ENCODE assay signal across 16 cellular contexts in the genomic region with DNA sequence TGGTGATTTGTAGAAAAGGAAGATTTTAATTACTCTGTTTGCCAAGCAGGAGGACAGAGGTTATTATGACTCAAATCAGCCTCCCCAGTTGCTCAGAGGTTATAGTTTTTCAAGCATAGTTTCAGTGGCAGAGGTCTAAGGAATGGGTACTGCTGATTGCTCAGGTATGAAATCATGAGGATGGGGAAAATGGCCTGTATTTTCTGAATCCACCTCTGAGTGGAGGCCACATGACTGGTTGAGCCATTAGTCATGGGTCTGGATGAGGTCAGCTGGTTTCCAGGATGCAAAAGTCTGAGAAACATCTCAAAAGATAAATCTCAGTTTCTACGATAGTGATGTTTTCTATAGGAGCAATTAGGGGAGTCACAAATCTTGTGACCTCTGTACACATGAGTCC.
DNase-seq lines count a peak whose midpoint lies in the region; ATAC-seq, FAIRE-seq and TF ChIP-seq lines count a peak whose summit lies in the region.
"Had no signal": no experiment of that assay in that cellular context is flagged by ENCODE, and none has a peak within 500 bp of the region (broad histone marks: within the 10 kb centered on the region; RNA-seq: fewer than 3 reads in every experiment).

No MANE protein-coding gene starts in this region.

- intact Hi-C loops in posterior vena cava (cut with DNase I), result no loop called here

- FAIRE-seq in bronchial epithelial cell (lab: Jason Lieb, UNC), result peak; percentile 18
- FAIRE-seq: H1 had no signal

- ATAC-seq in GM19397 (IDR thresholded peaks at IDR 0.05; ENCODE audit: unreplicated experiment), result no peak
- ATAC-seq: activated naive CD8-positive, alpha-beta T cell treated with anti-CD3 and anti-CD28 coated beads, Interleukin-2, amount 50 U/mL, for 24 hours; PC-3 had no signal

- H3K27me3 ChIP-seq in bronchial epithelial cell (ENCODE audit: control insufficient read depth, insufficient read depth, low read length), result peaks cover 2% of the 10 kb centered on the region
- H3K27me3 ChIP-seq: SJCRH30 had no signal

- DNase-seq in AG08396 (ENCODE audit: low spot score), result peak; percentile 35
- DNase-seq in HCEC 1CT, result peak; percentile 21
- peak; percentile 41 for DNase-seq in bronchial epithelial cell (ENCODE audit: low read depth)
- peak; percentile 61 for DNase-seq in iris pigment epithelial cell (ENCODE audit: low read depth)
- no peak for DNase-seq in posterior vena cava (ENCODE audit: low spot score)
- no peak for DNase-seq in stimulated activated CD4-positive, alpha-beta T cell treated with anti-CD3 and anti-CD28 coated beads, Interleukin-15, amount 100 ng/mL, for 24 hours
- DNase-seq: activated CD8-positive, alpha-beta memory T cell treated with anti-CD3 and anti-CD28 coated beads for 24 hours; activated naive CD8-positive, alpha-beta T cell treated with anti-CD3 and anti-CD28 coated beads, Interleukin-2, amount 50 U/mL, for 24 hours; dorsolateral prefrontal cortex; head of caudate nucleus; PC-3; retina; SJCRH30 had no signal

- H3K36me3 ChIP-seq in bronchial epithelial cell (ENCODE audit: control insufficient read depth, insufficient read depth, low read length), result no peaks in the 10 kb centered on the region
- H3K36me3 ChIP-seq: SJCRH30, suprapubic skin had no signal

- no peak overlapping the region for H3K4me3 ChIP-seq in bronchial epithelial cell (ENCODE audit: low read depth, low read length)
- H3K4me3 ChIP-seq: dorsolateral prefrontal cortex, SJCRH30, suprapubic skin had no signal

- no peak for TF ChIP-seq CTCF in bronchial epithelial cell (IDR thresholded peaks at IDR 0.05; ENCODE audit: insufficient read depth, low read length, severe bottlenecking)

Comparison
In these comparisons a context has a peak if more than half of its experiments do, and no peak if none do; other contexts are left out.
1. DNase-seq: peak in AG08396 (single experiment), HCEC 1CT (single experiment), bronchial epithelial cell (single experiment) and iris pigment epithelial cell (single experiment); none in posterior vena cava (single experiment) and stimulated activated CD4-positive, alpha-beta T cell treated with anti-CD3 and anti-CD28 coated beads, Interleukin-15, amount 100 ng/mL, for 24 hours (single experiment).